In the genomic region with DNA sequence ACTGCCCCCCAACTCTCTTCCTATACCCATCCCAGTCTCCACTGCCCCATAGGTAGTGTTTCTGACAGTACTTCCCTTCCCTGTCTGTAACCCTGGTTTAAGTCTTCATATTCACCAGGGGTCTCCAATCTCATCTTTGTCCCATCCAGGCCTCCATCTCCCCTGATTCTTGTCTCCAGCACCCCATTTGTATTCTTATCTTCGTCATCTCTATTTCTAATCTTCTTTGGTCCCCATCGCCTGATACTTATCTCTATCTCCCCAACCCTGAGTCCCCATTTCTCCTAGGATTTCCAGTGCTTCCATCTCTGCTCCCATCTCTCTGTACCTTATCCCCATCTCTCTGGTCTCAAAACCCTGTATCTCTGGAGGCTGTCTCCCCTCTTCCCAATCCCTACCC, we compare ENCODE assay signal across 20 cellular contexts. TPM values are rescaled to one million over a fixed set of nuclear protein-coding genes. Genes with fewer than 3 reads are reported as not detected.
DNase-seq lines count a peak whose midpoint lies in the region; ATAC-seq and TF ChIP-seq lines count a peak whose summit lies in the region.
"Had no signal": no experiment of that assay in that cellular context is flagged by ENCODE, and none has a peak within 500 bp of the region (broad histone marks: within the 10 kb centered on the region; RNA-seq: fewer than 3 reads in every experiment).

No MANE protein-coding gene starts in this region.

- H3K27me3 Mint-ChIP-seq in H9 (ENCODE audit: low read depth) (peaks cover 42% of the 10 kb centered on the region), glutamatergic neuron (ENCODE audit: unreplicated experiment) (peaks cover 38% of the 10 kb centered on the region), neural crest cell (ENCODE audit: low read depth) (peaks cover 51% of the 10 kb centered on the region), MCF 10A (ENCODE audit: insufficient read depth, unreplicated experiment) (no peaks in the 10 kb centered on the region)

- H2BK12ac ChIP-seq in H9 (ENCODE audit: insufficient read length, low read depth, low read length) = no peak overlapping the region

- H4K91ac ChIP-seq in H9 (ENCODE audit: insufficient read length, low read depth, low read length) = no peak overlapping the region

- H2BK5ac ChIP-seq in H9 (ENCODE audit: insufficient read length, low read length) = no peak overlapping the region

- no peaks in the 10 kb centered on the region for H3K79me2 ChIP-seq in H9 (ENCODE audit: insufficient read depth, low read length)

- no peak overlapping the region for H4K8ac ChIP-seq in H9 (replicated peaks; ENCODE audit: insufficient read length, low read depth, low read length)

- no peak for ATAC-seq in GM19023 (IDR thresholded peaks at IDR 0.05; ENCODE audit: unreplicated experiment)

- no peak overlapping the region for H3K4me2 ChIP-seq in H9 (ENCODE audit: insufficient read depth, insufficient read length, low read length)
- H3K4me2 ChIP-seq: KMS-11 had no signal

- H2BK120ac ChIP-seq in H9 (ENCODE audit: low read depth, low read length, poor library complexity, severe bottlenecking) = no peak overlapping the region

- H2AFZ ChIP-seq in H9 (ENCODE audit: low read length) = no peak overlapping the region

- no peak overlapping the region for H3K9ac ChIP-seq in H9 (ENCODE audit: extremely low read depth, insufficient read length, low read length)
- H3K9ac ChIP-seq: KMS-11 had no signal

- POLR2A ChIA-PET in MCF 10A (lab: Yijun Ruan, JAX) = no interaction called here

- no peak overlapping the region for H3K14ac ChIP-seq in H9 (ENCODE audit: insufficient read depth, low read length)

- H2BK20ac ChIP-seq in H9 (ENCODE audit: low read depth, low read length, poor library complexity, severe bottlenecking) = no peak overlapping the region

- H3K4me3 Mint-ChIP-seq in H9 (peak overlapping the region in 1 of 2 experiments; percentile 12; a peak in 2 of 5 replicates), glutamatergic neuron (ENCODE audit: unreplicated experiment) (peak overlapping the region; percentile 62), neural crest cell (peak overlapping the region; percentile 76), MCF 10A (ENCODE audit: unreplicated experiment) (no peak overlapping the region)

- no peaks in the 10 kb centered on the region for H3K27me3 ChIP-seq in BE2C
- peaks cover 73% of the 10 kb centered on the region for H3K27me3 ChIP-seq in H9 (ENCODE audit: insufficient read depth, low read length)

- H4K20me1 ChIP-seq in H9 (ENCODE audit: control insufficient read depth, insufficient read depth, insufficient read length) = peaks cover 2% of the 10 kb centered on the region

- H3K27ac Mint-ChIP-seq in H9 (no peak overlapping the region), glutamatergic neuron (ENCODE audit: unreplicated experiment) (no peak overlapping the region), neural crest cell (ENCODE audit: unreplicated experiment) (no peak overlapping the region), MCF 10A (ENCODE audit: low read depth, unreplicated experiment) (no peak overlapping the region)

- peak; percentile 13 for DNase-seq in BE2C
- DNase-seq in H9 = peak; percentile 12
- DNase-seq in glutamatergic neuron = no peak
- DNase-seq in neural crest cell (ENCODE audit: low read depth, low spot score) = no peak
- no peak for DNase-seq in GM10266 (ENCODE audit: extremely low spot score)
- DNase-seq in MCF 10A (ENCODE audit: unreplicated experiment) = no peak
- DNase-seq: COR-L47, DMS 273 treated with DMSO at 0.1 percent for 48 hours, DND-41, NCI-H1048, NCI-H1436 treated with DMSO at 0.1 percent for 48 hours, NCI-H2029, NCI-H345, NCI-H524 treated with DMSO at 0.1 percent for 48 hours had no signal

- CTCF ChIA-PET in MCF 10A (lab: Yijun Ruan, JAX) = no interaction called here

- peaks cover 2 to 11% (median 5%) of the 10 kb centered on the region in 3 experiments; a peak in 6 of 7 replicates for H3K36me3 Mint-ChIP-seq in H9 (ENCODE audit: insufficient read depth in 1 of 3, low read depth in 3 of 3)
- no peaks in the 10 kb centered on the region for H3K36me3 Mint-ChIP-seq in glutamatergic neuron (ENCODE audit: unreplicated experiment)
- H3K36me3 Mint-ChIP-seq in neural crest cell (ENCODE audit: low read depth) = peaks cover 18% of the 10 kb centered on the region
- peaks cover 21% of the 10 kb centered on the region for H3K36me3 Mint-ChIP-seq in MCF 10A (ENCODE audit: insufficient read depth, unreplicated experiment)

- peaks cover 62% of the 10 kb centered on the region for H3K36me3 ChIP-seq in BE2C

- peak overlapping the region; percentile 100 for H3K4me3 ChIP-seq in BE2C (ENCODE audit: low read depth, low read length)

- no peak overlapping the region for H3T11ph ChIP-seq in H9 (ENCODE audit: low read length)

- H2BK15ac ChIP-seq in H9 (ENCODE audit: low read depth, low read length) = no peak overlapping the region

- H3K18ac ChIP-seq in H9 (ENCODE audit: insufficient read length, low read depth, low read length) = no peak overlapping the region

- H3K4me1 Mint-ChIP-seq in H9 = peaks cover 28 to 46% of the 10 kb centered on the region in 2 experiments
- peaks cover 8% of the 10 kb centered on the region for H3K4me1 Mint-ChIP-seq in glutamatergic neuron (ENCODE audit: low read depth, unreplicated experiment)
- H3K4me1 Mint-ChIP-seq in neural crest cell = peaks cover 27% of the 10 kb centered on the region
- H3K4me1 Mint-ChIP-seq in MCF 10A (ENCODE audit: insufficient read depth, unreplicated experiment) = peaks cover 9% of the 10 kb centered on the region

- no peak overlapping the region for H4K5ac ChIP-seq in H9 (ENCODE audit: insufficient read length, low read depth, low read length)

- intact Hi-C loops in MCF 10A (cut with micrococcal nuclease) = no loop called here

- no peak overlapping the region for H3K23ac ChIP-seq in H9 (ENCODE audit: insufficient read length, low read depth, low read length)

- no TSS peak for BruUV-seq in MCF 10A (replicated peaks; lab: Mats Ljungman, UMichigan)

- no peak overlapping the region for H3K56ac ChIP-seq in H9 (ENCODE audit: insufficient read length, low read depth, low read length)

- H3K79me1 ChIP-seq in H9 (ENCODE audit: insufficient read depth, low read depth, low read length, poor library complexity, severe bottlenecking) = no peaks in the 10 kb centered on the region

- no peak overlapping the region for H3K4ac ChIP-seq in H9 (ENCODE audit: low read depth, low read length)

- H3K27ac ChIP-seq in H9 (ENCODE audit: insufficient read length, low read depth, low read length) = no peak overlapping the region
- H3K27ac ChIP-seq: KMS-11, RWPE1 had no signal

- no peak for TF ChIP-seq CTCF in BE2C (IDR thresholded peaks at IDR 0.05; ENCODE audit: low read depth, low read length)
- no peak for TF ChIP-seq CTCF in H9 (conservative IDR thresholded peaks at IDR 0.05)
- TF ChIP-seq CTCF in glutamatergic neuron (IDR thresholded peaks at IDR 0.05; ENCODE audit: partially characterized antibody, unreplicated experiment) = no peak
- TF ChIP-seq CTCF in neural crest cell (conservative IDR thresholded peaks at IDR 0.05) = no peak
- no peak for TF ChIP-seq CTCF in GM10266 (IDR thresholded peaks at IDR 0.05; ENCODE audit: control insufficient read depth, insufficient read depth, low read depth, missing control alignments)
- no peak for TF ChIP-seq CTCF in MCF 10A (IDR thresholded peaks at IDR 0.05; ENCODE audit: unreplicated experiment)

- H3K9me3 ChIP-seq in BE2C = no peaks in the 10 kb centered on the region
- H3K9me3 ChIP-seq in H9 (ENCODE audit: control insufficient read depth, low read depth, low read length) = no peaks in the 10 kb centered on the region

- H3K9me3 Mint-ChIP-seq in H9 (peaks cover 0 to 6% of the 10 kb centered on the region in 2 experiments; a peak in 3 of 5 replicates), glutamatergic neuron (ENCODE audit: unreplicated experiment) (peaks cover 4% of the 10 kb centered on the region), neural crest cell (no peaks in the 10 kb centered on the region), MCF 10A (ENCODE audit: unreplicated experiment) (no peaks in the 10 kb centered on the region)

- WGBS in H9 (ENCODE audit: extremely low coverage, insufficient read length, low lambda C conversion rate) = no CpG with 5 or more reads among the region's 2 CpGs

- H3K4me1 ChIP-seq in BE2C (peaks cover 15% of the 10 kb centered on the region), H9 (ENCODE audit: insufficient read depth, low read length) (peaks cover 5% of the 10 kb centered on the region; the same call in 1 of the 2 replicates)

- no peak overlapping the region for H2AK5ac ChIP-seq in H9 (ENCODE audit: insufficient read length, low read length)

- H3K23me2 ChIP-seq in H9 (ENCODE audit: insufficient read length, low read depth, low read length, poor library complexity, severe bottlenecking) = peaks cover 31% of the 10 kb centered on the region

RNA-seq across cellular contexts. Expression of gene PHOX2A, which starts 1.8 kb away (rescaled TPM):
- polyA plus RNA-seq in BE2C (2012; ENCODE audit: insufficient read depth, insufficient read length, low read depth) = 419 TPM
- total RNA-seq in H9 (2021) (1.1 and 1.4 TPM in 2 replicates), glutamatergic neuron (ENCODE audit: unreplicated experiment) (12.0 TPM), neural crest cell (5.1 and 5.6 TPM in 2 replicates), MCF 10A (2022) (not detected in 2 replicates)
- total RNA-seq: G401, M059J had no signal
- polyA plus RNA-seq: CD14-positive monocyte had no signal

RNA-seq across cellular contexts. Expression of gene INPPL1, which starts 17.6 kb away (rescaled TPM):
- polyA plus RNA-seq in BE2C (2012; ENCODE audit: insufficient read depth, insufficient read length, low read depth) = 271 TPM
- total RNA-seq in H9 (2021) (207 and 214 TPM in 2 replicates), glutamatergic neuron (ENCODE audit: unreplicated experiment) (62.8 TPM), neural crest cell (242 and 247 TPM in 2 replicates), MCF 10A (2022) (90.2 and 104 TPM in 2 replicates)

RNA-seq across cellular contexts. Expression of gene FOLR2, which starts 25.5 kb away (rescaled TPM):
- polyA plus RNA-seq in BE2C (2012; ENCODE audit: insufficient read depth, insufficient read length, low read depth) = not detected
- total RNA-seq in H9 (2021) (not detected in 2 replicates), glutamatergic neuron (ENCODE audit: unreplicated experiment) (not detected), neural crest cell (not detected in 2 replicates), MCF 10A (2022) (not detected in 2 replicates)
- total RNA-seq: G401, M059J had no signal

RNA-seq across cellular contexts. Expression of gene FOLR1, which starts 50.2 kb away (rescaled TPM):
- polyA plus RNA-seq in BE2C (2012; ENCODE audit: insufficient read depth, insufficient read length, low read depth) = not detected
- total RNA-seq in H9 (2021) (0.92 and 1.2 TPM in 2 replicates), glutamatergic neuron (ENCODE audit: unreplicated experiment) (not detected), neural crest cell (not detected in 2 replicates), MCF 10A (2022) (0.40 TPM in 1 of 2 replicates, not detected in the other)
- polyA plus RNA-seq: CD14-positive monocyte had no signal

Comparison
In these comparisons a context has a peak if more than half of its experiments do, and no peak if none do; other contexts are left out.
1. DNase-seq: peak in BE2C (single experiment) and H9 (single experiment); none in glutamatergic neuron (single experiment), neural crest cell (single experiment), GM10266 (single experiment) and MCF 10A (single experiment).